ENCODE assay signal across 10 cellular contexts in genomic region chr6:149990109-149990671, GRCh38. TPM values are rescaled to one million over a fixed set of nuclear protein-coding genes. Genes with fewer than 3 reads are reported as not detected.
DNase-seq lines count a peak whose midpoint lies in the region; ATAC-seq and TF ChIP-seq lines count a peak whose summit lies in the region.
"Had no signal": no experiment of that assay in that cellular context is flagged by ENCODE, and none has a peak within 500 bp of the region (broad histone marks: within the 10 kb centered on the region; RNA-seq: fewer than 3 reads in every experiment).

No MANE protein-coding gene starts in this region.

- peaks cover 100% of the 10 kb centered on the region in 11 experiments for H3K27me3 ChIP-seq in BLaER1 treated with 17β-estradiol and CSF1 and Interleukin-3, amounts not matched to agents 10 nM and 100 nM

- peaks cover 11% of the 10 kb centered on the region for H3K9me3 Mint-ChIP-seq in activated T-helper 2 cell treated with anti-CD3 and anti-CD28 coated beads, Interferon-gamma antibody, Interleukin-2, Interleukin-4, amounts not matched to agents 10 μg/mL and 5 μg/mL and 100 μg/mL, durations not matched to agents 14 hours and 24 hours and 36 hours
- peaks cover 6 to 29% (median 22%) of the 10 kb centered on the region in 7 donors for H3K9me3 Mint-ChIP-seq in naive B cell

- peaks cover 91% of the 10 kb centered on the region for H3K27me3 Mint-ChIP-seq in activated T-helper 2 cell treated with anti-CD3 and anti-CD28 coated beads, Interferon-gamma antibody, Interleukin-2, Interleukin-4, amounts not matched to agents 10 μg/mL and 5 μg/mL and 100 μg/mL, durations not matched to agents 14 hours and 24 hours and 36 hours (ENCODE audit: low read depth)
- peaks cover 74 to 88% (median 86%) of the 10 kb centered on the region in 3 donors for H3K27me3 Mint-ChIP-seq in naive B cell

- no peak for DNase-seq in activated T-helper 2 cell treated with anti-CD3 and anti-CD28 coated beads, Interferon-gamma antibody, Interleukin-2, Interleukin-4, amounts not matched to agents 10 μg/mL and 5 μg/mL and 100 μg/mL, durations not matched to agents 14 hours and 24 hours and 36 hours (ENCODE audit: low spot score)
- DNase-seq in naive B cell (no peak), mesenteric fat pad (ENCODE audit: low spot score) (no peak), DMS153 (lab: John Stamatoyannopoulos, UW) (no peak), EL (no peak)
- DNase-seq: stimulated activated CD4-positive, alpha-beta T cell treated with anti-CD3 and anti-CD28 coated beads, Interleukin-2, amount 100 ng/mL, for 48 hours had no signal

- POLR2A ChIA-PET in HEK293 (lab: Yijun Ruan, JAX) = interaction anchor here (0.8 to 2.8 kb wide), 2 partner anchors 26 to 79 kb away, joined by 4 to 11 read pairs; partner anchors contain the start of genes ULBP1 and ULBP3

- H3K4me3 ChIP-seq in BLaER1 treated with 17β-estradiol and CSF1 and Interleukin-3, amounts not matched to agents 10 nM and 100 nM = peak overlapping the region; percentile 43 to 70 (median 55)
- peak overlapping the region; percentile 47 for H3K4me3 ChIP-seq in HEK293 (ENCODE audit: low read depth, low read length)

- H3K9ac ChIP-seq in BLaER1 treated with 17β-estradiol and CSF1 and Interleukin-3, amounts not matched to agents 10 nM and 100 nM = peak overlapping the region in 5 of 11 experiments; percentile 1 to 38 (median 18); a peak in 3 of 22 replicates

- H3K4me1 Mint-ChIP-seq in activated T-helper 2 cell treated with anti-CD3 and anti-CD28 coated beads, Interferon-gamma antibody, Interleukin-2, Interleukin-4, amounts not matched to agents 10 μg/mL and 5 μg/mL and 100 μg/mL, durations not matched to agents 14 hours and 24 hours and 36 hours (ENCODE audit: low read depth) = peaks cover 29% of the 10 kb centered on the region
- H3K4me1 Mint-ChIP-seq in naive B cell = peaks cover 23 to 39% (median 29%) of the 10 kb centered on the region in 3 donors

- H3K4me2 ChIP-seq in BLaER1 treated with 17β-estradiol and CSF1 and Interleukin-3, amounts not matched to agents 10 nM and 100 nM = peak overlapping the region; percentile 78 to 97 (median 88)

- TF ChIP-seq CTCF in HEK293 (tag by site-specific recombination; IDR thresholded peaks at IDR 0.05) = no peak

- no peak for ATAC-seq in naive B cell (ENCODE audit: low read depth in 2 of 2)
- ATAC-seq in HG02623 (IDR thresholded peaks at IDR 0.05; ENCODE audit: unreplicated experiment) = no peak

- H3K4me3 Mint-ChIP-seq in activated T-helper 2 cell treated with anti-CD3 and anti-CD28 coated beads, Interferon-gamma antibody, Interleukin-2, Interleukin-4, amounts not matched to agents 10 μg/mL and 5 μg/mL and 100 μg/mL, durations not matched to agents 14 hours and 24 hours and 36 hours (ENCODE audit: low read depth) = peak overlapping the region; percentile 79
- peak overlapping the region; percentile 62 to 92 (median 86) for H3K4me3 Mint-ChIP-seq in naive B cell

- no peaks in the 10 kb centered on the region for H3K36me3 ChIP-seq in BLaER1 treated with 17β-estradiol and CSF1 and Interleukin-3, amounts not matched to agents 10 nM and 100 nM
- H3K36me3 ChIP-seq in HEK293 (ENCODE audit: control insufficient read depth in 2 of 2, insufficient read depth in 1 of 2, low read length in 2 of 2) = no peaks in the 10 kb centered on the region
- H3K36me3 ChIP-seq: adrenal gland had no signal

- peaks cover 20 to 39% (median 24%) of the 10 kb centered on the region in 11 experiments for H3K9me3 ChIP-seq in BLaER1 treated with 17β-estradiol and CSF1 and Interleukin-3, amounts not matched to agents 10 nM and 100 nM (replicated peaks in 1 of 11)
- H3K9me3 ChIP-seq in HEK293 (ENCODE audit: control insufficient read depth, insufficient read depth, low read depth, low read length) = no peaks in the 10 kb centered on the region
- H3K9me3 ChIP-seq: adrenal gland had no signal

- peaks cover 11% of the 10 kb centered on the region for H3K36me3 Mint-ChIP-seq in activated T-helper 2 cell treated with anti-CD3 and anti-CD28 coated beads, Interferon-gamma antibody, Interleukin-2, Interleukin-4, amounts not matched to agents 10 μg/mL and 5 μg/mL and 100 μg/mL, durations not matched to agents 14 hours and 24 hours and 36 hours (ENCODE audit: low read depth)
- peaks cover 6 to 14% of the 10 kb centered on the region in 2 donors for H3K36me3 Mint-ChIP-seq in naive B cell

- intact Hi-C loops in activated T-helper 2 cell treated with anti-CD3 and anti-CD28 coated beads, Interferon-gamma antibody, Interleukin-2, Interleukin-4, amounts not matched to agents 10 μg/mL and 5 μg/mL and 100 μg/mL, durations not matched to agents 14 hours and 24 hours and 36 hours (cut with micrococcal nuclease) = loop anchor here (2.0 kb wide), 2 partner anchors 23 to 51 kb away; no protein-coding TSS in a partner anchor

- H3K27ac ChIP-seq in BLaER1 treated with 17β-estradiol and CSF1 and Interleukin-3, amounts not matched to agents 10 nM and 100 nM = no peak overlapping the region
- no peak overlapping the region for H3K27ac ChIP-seq in HEK293 (ENCODE audit: extremely low read depth, low read depth, low read length)
- H3K27ac ChIP-seq: adrenal gland had no signal

- H4K20me1 ChIP-seq in BLaER1 treated with 17β-estradiol and CSF1 and Interleukin-3, amounts not matched to agents 10 nM and 100 nM = peaks cover 0 to 55% (median 39%) of the 10 kb centered on the region in 11 experiments; a peak in 18 of 22 replicates

- H3K27ac Mint-ChIP-seq in activated T-helper 2 cell treated with anti-CD3 and anti-CD28 coated beads, Interferon-gamma antibody, Interleukin-2, Interleukin-4, amounts not matched to agents 10 μg/mL and 5 μg/mL and 100 μg/mL, durations not matched to agents 14 hours and 24 hours and 36 hours = no peak overlapping the region
- H3K27ac Mint-ChIP-seq in naive B cell = peak overlapping the region in 4 of 6 donors; percentile 38 to 92 (median 70)

- H3K4me1 ChIP-seq in BLaER1 treated with 17β-estradiol and CSF1 and Interleukin-3, amounts not matched to agents 10 nM and 100 nM = peaks cover 19 to 27% (median 25%) of the 10 kb centered on the region in 10 experiments
- peaks cover 6% of the 10 kb centered on the region for H3K4me1 ChIP-seq in HEK293 (ENCODE audit: control insufficient read depth, insufficient read depth, low read length)

- CTCF ChIA-PET in HEK293 (lab: Yijun Ruan, JAX) = interaction anchor here (0.7 to 1.6 kb wide), 6 partner anchors 16 to 709 kb away, joined by 3 to 5 read pairs (median 3); no protein-coding TSS in a partner anchor

TF ChIP-seq in HEK293, 187 proteins besides CTCF, POLR2A, EP300 and RAD21:
- no peak for TF ChIP-seq ZBTB20 (tag by site-specific recombination; IDR thresholded peaks at IDR 0.05)
- 0 out of 2 replicates have a peak, but pooled peaks have one; percentile 6 for TF ChIP-seq INSM2 (tag by site-specific recombination; IDR thresholded peaks at IDR 0.05)
- peak; percentile 77 for TF ChIP-seq PRDM1 (tag by site-specific recombination; IDR thresholded peaks at IDR 0.05)
- peak; percentile 27; the same call in 1 of the 2 replicates for TF ChIP-seq ZNF777 (tag by site-specific recombination; IDR thresholded peaks at IDR 0.05; ENCODE audit: borderline replicate concordance)
- peak; percentile 20 for TF ChIP-seq ZNF335 (tag by site-specific recombination; conservative IDR thresholded peaks at IDR 0.05)
- TF ChIP-seq ZNF324 (tag by site-specific recombination; IDR thresholded peaks at IDR 0.05) = 0 out of 2 replicates have a peak, but pooled peaks have one; percentile 40

RNA-seq across cellular contexts. Expression of gene ULBP1, which starts 26.4 kb away (rescaled TPM):
- total RNA-seq in activated T-helper 2 cell treated with anti-CD3 and anti-CD28 coated beads, Interferon-gamma antibody, Interleukin-2, Interleukin-4, amounts not matched to agents 10 μg/mL and 5 μg/mL and 100 μg/mL, durations not matched to agents 14 hours and 24 hours and 36 hours = 0.41 and 0.48 TPM in 2 replicates
- polyA plus RNA-seq in naive B cell (ENCODE audit: low read depth in 6 of 6) = not detected
- total RNA-seq in mesenteric fat pad = 0.19 TPM

RNA-seq across cellular contexts. Expression of gene RAET1L, which starts 35.1 kb away (rescaled TPM):
- total RNA-seq in activated T-helper 2 cell treated with anti-CD3 and anti-CD28 coated beads, Interferon-gamma antibody, Interleukin-2, Interleukin-4, amounts not matched to agents 10 μg/mL and 5 μg/mL and 100 μg/mL, durations not matched to agents 14 hours and 24 hours and 36 hours = not detected in 2 replicates
- polyA plus RNA-seq in naive B cell (ENCODE audit: low read depth in 6 of 6) = not detected
- not detected for total RNA-seq in mesenteric fat pad
- total RNA-seq: adrenal gland had no signal
- polyA plus RNA-seq: adrenal gland had no signal

RNA-seq across cellular contexts. Expression of gene ULBP2, which starts 48.4 kb away (rescaled TPM):
- 0.14 and 0.18 TPM in 2 replicates for total RNA-seq in activated T-helper 2 cell treated with anti-CD3 and anti-CD28 coated beads, Interferon-gamma antibody, Interleukin-2, Interleukin-4, amounts not matched to agents 10 μg/mL and 5 μg/mL and 100 μg/mL, durations not matched to agents 14 hours and 24 hours and 36 hours
- polyA plus RNA-seq in naive B cell (ENCODE audit: low read depth in 6 of 6) = not detected
- total RNA-seq in mesenteric fat pad = 0.96 TPM
